Comparison of ENCODE assay signal across 20 cellular contexts in the genomic region with DNA sequence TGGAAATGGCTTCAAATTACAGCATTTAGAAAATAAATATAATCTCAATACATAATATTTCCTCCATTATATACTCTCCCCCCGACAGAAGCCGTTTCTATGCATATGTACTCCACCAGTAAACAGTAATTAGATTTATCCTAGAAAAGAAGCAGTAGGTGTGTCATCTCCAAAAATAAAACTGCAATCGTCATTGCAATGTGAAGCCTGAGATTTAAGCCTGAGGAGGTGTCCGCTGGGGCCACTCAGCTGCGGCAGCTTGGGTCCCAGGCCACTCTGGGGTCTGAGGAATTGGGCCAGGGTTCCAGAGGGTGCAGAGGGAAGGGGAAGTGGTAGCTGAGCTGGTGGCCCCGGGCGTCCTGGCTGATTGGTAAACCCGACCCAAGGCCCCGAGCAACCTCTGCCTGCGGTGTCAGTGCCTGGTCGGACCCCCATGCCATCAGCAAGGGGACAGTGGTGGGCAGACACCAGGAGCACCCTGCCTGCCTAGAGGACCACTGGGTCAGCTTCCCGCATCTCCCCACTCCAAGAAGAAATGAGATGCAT.
"Had no signal": no experiment of that assay in that cellular context is flagged by ENCODE, and none has a peak within 500 bp of the region (broad histone marks: within the 10 kb centered on the region; RNA-seq: fewer than 3 reads in every experiment).

No MANE protein-coding gene starts in this region.

- H3K36me3 ChIP-seq: adrenal gland, left lung, neural progenitor cell, prostate gland, uterus had no signal

- H3K9me3 ChIP-seq: adrenal gland, left lung, prostate gland, tibial artery, uterus had no signal

- H3K9me3 Mint-ChIP-seq: activated naive CD4-positive, alpha-beta T cell treated with anti-CD3 and anti-CD28 coated beads, Interleukin-2, amount 50 U/mL, for 72 hours; effector memory CD8-positive, alpha-beta T cell; naive B cell; neural progenitor cell; stimulated activated memory B cell treated with anti-CD40 and anti-IgM and Interleukin-4, amounts not matched to agents 10 μg/mL and 1 μg/mL and 100 μg/mL, for 72 hours had no signal

- H3K27ac ChIP-seq: adrenal gland, epithelial cell of prostate, left lung, neural progenitor cell, prostate gland, tibial artery, uterus, VCaP had no signal

- H3K27me3 Mint-ChIP-seq: effector memory CD8-positive, alpha-beta T cell; naive B cell; stimulated activated memory B cell treated with anti-CD40 and anti-IgM and Interleukin-4, amounts not matched to agents 10 μg/mL and 1 μg/mL and 100 μg/mL, for 72 hours; T-helper 17 cell had no signal

- H3K27me3 ChIP-seq: adrenal gland, left lung, neural progenitor cell, tibial artery, uterus had no signal

- H3K27ac Mint-ChIP-seq: activated naive CD4-positive, alpha-beta T cell treated with anti-CD3 and anti-CD28 coated beads, Interleukin-2, amount 50 U/mL, for 72 hours; naive B cell; neural progenitor cell; stimulated activated memory B cell treated with anti-CD40 and anti-IgM and Interleukin-4, amounts not matched to agents 10 μg/mL and 1 μg/mL and 100 μg/mL, for 72 hours; T-helper 17 cell had no signal

- H3K4me1 Mint-ChIP-seq: naive B cell; stimulated activated memory B cell treated with anti-CD40 and anti-IgM and Interleukin-4, amounts not matched to agents 10 μg/mL and 1 μg/mL and 100 μg/mL, for 72 hours; T-helper 17 cell had no signal

- H3K4me3 Mint-ChIP-seq: effector memory CD8-positive, alpha-beta T cell; neural progenitor cell; stimulated activated memory B cell treated with anti-CD40 and anti-IgM and Interleukin-4, amounts not matched to agents 10 μg/mL and 1 μg/mL and 100 μg/mL, for 72 hours; T-helper 17 cell had no signal

- ATAC-seq: activated naive CD4-positive, alpha-beta T cell treated with anti-CD3 and anti-CD28 coated beads, Interleukin-2, amount 50 U/mL, for 72 hours; effector memory CD8-positive, alpha-beta T cell; left lung; sciatic nerve; stimulated activated memory B cell treated with anti-CD40 and anti-IgM and Interleukin-4, amounts not matched to agents 10 μg/mL and 1 μg/mL and 100 μg/mL, for 72 hours; T-helper 17 cell had no signal

- DNase-seq: activated CD4-positive, CD25-positive, alpha-beta regulatory T cell treated with anti-CD3 and anti-CD28 coated beads, Interleukin-2, amount 50 U/mL, for 72 hours; activated gamma-delta T cell treated with Interleukin-2 at 50 U/mL for 16 hours; dermis blood vessel endothelial cell; effector memory CD8-positive, alpha-beta T cell; foreskin fibroblast; hippocampal formation; naive B cell; stimulated activated CD4-positive, alpha-beta T cell treated with anti-CD3 and anti-CD28 coated beads, Interleukin-4, amount 100 ng/mL, for 4 hours; T-helper 17 cell; tibial artery; uterus had no signal

- H3K36me3 Mint-ChIP-seq: activated naive CD4-positive, alpha-beta T cell treated with anti-CD3 and anti-CD28 coated beads, Interleukin-2, amount 50 U/mL, for 72 hours; naive B cell; neural progenitor cell; stimulated activated memory B cell treated with anti-CD40 and anti-IgM and Interleukin-4, amounts not matched to agents 10 μg/mL and 1 μg/mL and 100 μg/mL, for 72 hours had no signal

- H3K4me3 ChIP-seq: adrenal gland, left lung, neural progenitor cell, prostate gland, tibial artery, uterus had no signal
